36 cellular contexts compared by ENCODE assay signal in genomic region chr1:26941311-26941710, GRCh38. TPM values are rescaled to one million over a fixed set of nuclear protein-coding genes. Genes with fewer than 3 reads are reported as not detected.
"Had no signal": no experiment of that assay in that cellular context is flagged by ENCODE, and none has a peak within 500 bp of the region (broad histone marks: within the 10 kb centered on the region; RNA-seq: fewer than 3 reads in every experiment).

No MANE protein-coding gene starts in this region.

- H3K27me3 Mint-ChIP-seq: memory B cell; naive B cell; natural killer cell treated with Interleukin-12 subunit alpha and Interleukin-12 subunit beta and Interleukin-15 and Interleukin-18, amount 100 ng/mL, for 72 hours; type B pancreatic cell had no signal

- H3K27me3 ChIP-seq: dorsolateral prefrontal cortex, gastrocnemius medialis, neutrophil, pancreas, testis, tibial artery had no signal

- H3K4me3 Mint-ChIP-seq: immature natural killer cell; memory B cell; mesothelial cell of epicardium; naive B cell; natural killer cell treated with Interleukin-12 subunit alpha and Interleukin-12 subunit beta and Interleukin-15 and Interleukin-18, amount 100 ng/mL, for 72 hours; neural crest cell; stimulated activated effector memory CD8-positive, alpha-beta T cell treated with anti-CD3 and anti-CD28 coated beads, Interleukin-12 subunit alpha, Interleukin-12 subunit beta, amount 100 ng/mL, for 72 hours; type B pancreatic cell had no signal

- DNase-seq: cerebellar nuclear complex; dorsolateral prefrontal cortex; effector CD4-positive, alpha-beta T cell; foreskin fibroblast; gastrocnemius medialis; head of caudate nucleus; hippocampal formation; immature natural killer cell; islet precursor cell; kidney glomerular epithelial cell; left colon; mucosa of descending colon; naive B cell; stimulated activated CD4-positive, alpha-beta T cell treated with anti-CD3 and anti-CD28 coated beads, Interleukin-2, amount 100 ng/mL, for 24 hours; stimulated activated CD4-positive, alpha-beta T cell treated with anti-CD3 and anti-CD28 coated beads, Interleukin-4, amount 100 ng/mL, for 24 hours; stimulated activated naive CD8-positive, alpha-beta T cell treated with anti-CD3 and anti-CD28 coated beads, Interleukin-15, Interleukin-2, amounts not matched to agents 100 U/mL and 50 U/mL, for 24 hours; substantia nigra; testis; tibial artery had no signal

- H3K27ac ChIP-seq: dorsolateral prefrontal cortex, gastrocnemius medialis, neutrophil, pancreas, testis, tibial artery had no signal

- H3K4me1 ChIP-seq: gastrocnemius medialis, tibial artery had no signal

- H3K4me1 Mint-ChIP-seq: memory B cell; neural crest cell; stimulated activated effector memory CD8-positive, alpha-beta T cell treated with anti-CD3 and anti-CD28 coated beads, Interleukin-12 subunit alpha, Interleukin-12 subunit beta, amount 100 ng/mL, for 72 hours had no signal

- H3K4me3 ChIP-seq: dorsolateral prefrontal cortex, gastrocnemius medialis, lung, mucosa of descending colon, pancreas, smooth muscle cell, testis, tibial artery had no signal

- FAIRE-seq: colon, pancreas had no signal

- H3K9me3 Mint-ChIP-seq: immature natural killer cell; memory B cell; mesothelial cell of epicardium; naive B cell; natural killer cell treated with Interleukin-12 subunit alpha and Interleukin-12 subunit beta and Interleukin-15 and Interleukin-18, amount 100 ng/mL, for 72 hours; neural crest cell; stimulated activated effector memory CD8-positive, alpha-beta T cell treated with anti-CD3 and anti-CD28 coated beads, Interleukin-12 subunit alpha, Interleukin-12 subunit beta, amount 100 ng/mL, for 72 hours; type B pancreatic cell had no signal

- H3K27ac Mint-ChIP-seq: immature natural killer cell; memory B cell; mesothelial cell of epicardium; natural killer cell treated with Interleukin-12 subunit alpha and Interleukin-12 subunit beta and Interleukin-15 and Interleukin-18, amount 100 ng/mL, for 72 hours; stimulated activated effector memory CD8-positive, alpha-beta T cell treated with anti-CD3 and anti-CD28 coated beads, Interleukin-12 subunit alpha, Interleukin-12 subunit beta, amount 100 ng/mL, for 72 hours; type B pancreatic cell had no signal

- H3K9me3 ChIP-seq: gastrocnemius medialis, mucosa of descending colon, neutrophil, pancreas, testis, tibial artery had no signal

- ATAC-seq: gastrocnemius medialis; left colon; mucosa of descending colon; natural killer cell treated with Interleukin-12 subunit alpha and Interleukin-12 subunit beta and Interleukin-15 and Interleukin-18, amount 100 ng/mL, for 72 hours; pancreas; sciatic nerve; stimulated activated effector memory CD8-positive, alpha-beta T cell treated with anti-CD3 and anti-CD28 coated beads, Interleukin-12 subunit alpha, Interleukin-12 subunit beta, amount 100 ng/mL, for 72 hours; stimulated activated naive CD8-positive, alpha-beta T cell treated with anti-CD3 and anti-CD28 coated beads, Interleukin-15, Interleukin-2, amounts not matched to agents 100 U/mL and 50 U/mL, for 24 hours had no signal

- H3K4me2 ChIP-seq: smooth muscle cell had no signal

RNA-seq across cellular contexts. Expression of gene KDF1, which starts 19.0 kb away (rescaled TPM):
- total RNA-seq: glomerular endothelial cell; natural killer cell treated with Interleukin-12 subunit alpha and Interleukin-12 subunit beta and Interleukin-15 and Interleukin-18, amount 100 ng/mL, for 72 hours; neural crest cell; posterior vena cava; sciatic nerve had no signal

RNA-seq across cellular contexts. Expression of gene NR0B2, which starts 27.5 kb away (rescaled TPM):
- total RNA-seq: glomerular endothelial cell; mesothelial cell of epicardium; natural killer cell treated with Interleukin-12 subunit alpha and Interleukin-12 subunit beta and Interleukin-15 and Interleukin-18, amount 100 ng/mL, for 72 hours; neural crest cell; omental fat pad; posterior vena cava; sciatic nerve; smooth muscle cell; urinary bladder had no signal
- polyA plus RNA-seq: esophagus, immature natural killer cell, smooth muscle cell, urinary bladder had no signal
